8 cellular contexts compared by ENCODE assay signal in the genomic region with DNA sequence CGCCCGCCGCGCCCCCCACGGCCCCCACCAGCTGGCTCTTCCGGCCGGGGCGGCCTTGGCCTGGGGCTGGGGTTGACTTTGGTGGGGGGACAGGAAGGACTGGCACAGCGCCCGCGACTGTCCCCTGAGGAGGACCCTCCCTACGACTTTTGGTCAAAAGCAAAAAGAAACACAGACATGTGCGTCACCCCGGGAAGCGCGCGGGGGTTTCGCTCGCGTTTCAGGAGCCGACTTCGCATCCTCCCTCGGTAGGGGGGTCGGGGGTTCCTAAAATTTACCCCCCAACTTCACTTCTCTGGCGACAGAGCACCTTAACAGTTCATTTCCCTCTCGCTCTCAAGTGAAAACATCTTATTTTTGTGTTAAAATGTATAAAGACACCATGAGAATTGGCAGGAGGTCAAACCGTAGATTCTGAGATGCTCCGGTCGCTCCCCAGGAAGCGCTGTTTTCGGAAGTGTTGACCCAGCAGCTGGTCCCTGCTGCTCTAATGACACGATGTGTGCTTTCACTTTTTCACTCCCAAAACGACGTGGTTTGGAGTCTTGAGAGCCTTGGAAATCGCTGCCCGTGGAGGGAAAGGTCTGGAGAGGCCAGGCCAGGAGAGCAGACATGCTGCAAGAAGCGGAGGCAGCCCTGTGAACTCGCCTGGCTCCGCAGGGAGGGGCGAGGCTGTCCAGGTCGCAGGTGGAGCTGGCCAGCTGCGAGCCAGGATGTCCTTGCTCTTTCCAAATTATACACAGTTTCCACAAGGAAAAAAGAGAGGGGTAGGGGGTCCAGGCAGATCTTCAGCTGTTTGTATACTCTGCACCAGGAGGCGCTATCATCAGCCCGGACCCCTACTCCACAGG.
A peak's percentile ranks its signal among the peaks of the same experiment; 100 is the strongest.
DNase-seq lines count a peak whose midpoint lies in the region; ATAC-seq, FAIRE-seq and TF ChIP-seq lines count a peak whose summit lies in the region.

No MANE protein-coding gene starts in this region.

- H3K36me3 Mint-ChIP-seq in activated CD4-positive, alpha-beta T cell treated with anti-CD3 and anti-CD28 coated beads, Interleukin-2, amount 10 ng/mL, durations not matched to agents 7 days and 5 days (ENCODE audit: low read depth) = no peaks in the 10 kb centered on the region
- H3K36me3 Mint-ChIP-seq in memory B cell = no peaks in the 10 kb centered on the region

- no peak overlapping the region for H4K8ac ChIP-seq in H1 (ENCODE audit: extremely low read depth, insufficient read depth, low read length)

- no peak overlapping the region for H2BK12ac ChIP-seq in H1 (ENCODE audit: low read depth, low read length)

- peak; percentile 55 to 68 (median 64) for TF ChIP-seq CTCF in H1 (IDR thresholded peaks at IDR 0.05; ENCODE audit: control extremely low read depth in 1 of 3, insufficient read depth in 1 of 3, low read depth in 1 of 3, low read length in 3 of 3)

- no peak overlapping the region for H3K23ac ChIP-seq in H1 (ENCODE audit: insufficient read length)

- no peak overlapping the region for H2BK120ac ChIP-seq in H1 (replicated peaks; ENCODE audit: low read depth, low read length)

- no peak overlapping the region for H3K4ac ChIP-seq in H1 (replicated peaks; ENCODE audit: insufficient read length, low read depth, low read length)

- peak overlapping the region; percentile 100 for H2AFZ ChIP-seq in H1 (ENCODE audit: low read length)

- no peak for TF ChIP-seq EP300 in H1 (IDR thresholded peaks at IDR 0.05; ENCODE audit: borderline replicate concordance in 1 of 2, low read depth in 2 of 2, low read length in 2 of 2)

- 0 out of 2 replicates have a peak overlapping the region, but pooled peaks have one; percentile 18 for H2BK20ac ChIP-seq in H1 (ENCODE audit: low read length)

- H3K27me3 Mint-ChIP-seq in activated CD4-positive, alpha-beta T cell treated with anti-CD3 and anti-CD28 coated beads, Interleukin-2, amount 10 ng/mL, durations not matched to agents 7 days and 5 days = no peaks in the 10 kb centered on the region
- no peaks in the 10 kb centered on the region for H3K27me3 Mint-ChIP-seq in memory B cell
- H3K27me3 Mint-ChIP-seq in stimulated activated naive CD8-positive, alpha-beta T cell treated with anti-CD3 and anti-CD28 coated beads, Interleukin-15, amount 100 ng/mL, for 72 hours = peaks cover 18% of the 10 kb centered on the region

- H4K91ac ChIP-seq in H1 (replicated peaks; ENCODE audit: insufficient read length, low read length) = no peak overlapping the region

- H3K9me3 ChIP-seq in ES-I3 (ENCODE audit: control insufficient read depth, insufficient read depth, low read length) = no peaks in the 10 kb centered on the region
- H3K9me3 ChIP-seq in HUES6 (ENCODE audit: control insufficient read depth, insufficient read depth, low read depth, low read length) = no peaks in the 10 kb centered on the region
- H3K9me3 ChIP-seq in H1 (ENCODE audit: insufficient read depth in 2 of 2, low read depth in 1 of 2, low read length in 1 of 2) = no peaks in the 10 kb centered on the region

- TF ChIP-seq RAD21 in H1 (IDR thresholded peaks at IDR 0.05 in 1 of 2, conservative IDR thresholded peaks at IDR 0.05 in 1 of 2; ENCODE audit: low read depth in 2 of 2, low read length in 2 of 2) = peak; percentile 61 to 73

- CTCF ChIA-PET in activated CD4-positive, alpha-beta T cell treated with anti-CD3 and anti-CD28 coated beads, Interleukin-2, amount 10 ng/mL, durations not matched to agents 7 days and 5 days (lab: Charles Lee) = interaction anchor here (1.7 to 3.7 kb wide), 2 partner anchors 8 to 345 kb away, joined by 4 to 15 read pairs; no protein-coding TSS in a partner anchor
- CTCF ChIA-PET in H1 (lab: Charles Lee; ENCODE audit: partially characterized antibody) = interaction anchor here (0.6 to 1.5 kb wide), 15 partner anchors 10 to 1370 kb away, joined by 3 to 6 read pairs (median 4); no protein-coding TSS in a partner anchor

- no peak overlapping the region for H3K14ac ChIP-seq in H1 (ENCODE audit: insufficient read length)

- H2AK5ac ChIP-seq in H1 (ENCODE audit: low read depth, low read length) = no peak overlapping the region

- peak overlapping the region; percentile 91 for H3K27ac Mint-ChIP-seq in activated CD4-positive, alpha-beta T cell treated with anti-CD3 and anti-CD28 coated beads, Interleukin-2, amount 10 ng/mL, durations not matched to agents 7 days and 5 days
- H3K27ac Mint-ChIP-seq in memory B cell = peak overlapping the region; percentile 88
- peak overlapping the region; percentile 86 for H3K27ac Mint-ChIP-seq in stimulated activated naive CD8-positive, alpha-beta T cell treated with anti-CD3 and anti-CD28 coated beads, Interleukin-15, amount 100 ng/mL, for 72 hours

- H3K9ac ChIP-seq in ES-I3 (ENCODE audit: low read depth, low read length) (peak overlapping the region; percentile 60; the same call in 1 of the 2 replicates), HUES6 (ENCODE audit: low read length) (peak overlapping the region; percentile 71), H1 (replicated peaks in 1 of 4; ENCODE audit: extremely low read depth in 1 of 4, low read depth in 3 of 4, low read length in 3 of 4) (no peak overlapping the region; a peak in 1 of 7 replicates)

- H3K27me3 ChIP-seq in HUES6 (ENCODE audit: control insufficient read depth, insufficient read depth, low read length) (peaks cover 35% of the 10 kb centered on the region), H1 (replicated peaks in 1 of 4; ENCODE audit: control insufficient read depth in 3 of 4, extremely low read depth in 1 of 4, insufficient read depth in 3 of 4, low read length in 3 of 4) (peaks cover 0 to 30% (median 13%) of the 10 kb centered on the region in 4 experiments; a peak in 6 of 7 replicates)

- whole genome bisulfite sequencing in H1 (ENCODE audit: extremely low coverage in 1 of 2, insufficient coverage in 1 of 2, insufficient read length in 1 of 2, insufficient replicate concordance in 2 of 2, low coverage in 1 of 2, low lambda C conversion rate in 2 of 2, missing lambda C conversion rate in 1 of 2), 2 experiments = 5% methylated on average over 34 of the region's 44 CpGs; no CpG with 5 or more reads in 1 of the 2 experiments

- no peak for TF ChIP-seq POLR2A in H1 (IDR thresholded peaks at IDR 0.05; ENCODE audit: control extremely low read depth in 1 of 2, low read depth in 2 of 2, low read length in 2 of 2)

- no peaks in the 10 kb centered on the region for H4K20me1 ChIP-seq in H1 (replicated peaks in 1 of 2; ENCODE audit: control insufficient read depth in 1 of 2, insufficient read depth in 2 of 2, low read length in 2 of 2)

- FAIRE-seq in H1 (lab: Jason Lieb, UNC) = no peak

- no peak overlapping the region for H3K56ac ChIP-seq in H1 (replicated peaks; ENCODE audit: insufficient read length, low read depth, low read length)

- H3K79me2 ChIP-seq in H1 (ENCODE audit: control insufficient read depth in 1 of 2, insufficient read depth in 2 of 2, low read length in 2 of 2) = no peaks in the 10 kb centered on the region

- ATAC-seq in memory B cell (ENCODE audit: low read depth) = peak; percentile 23
- ATAC-seq in stimulated activated naive CD8-positive, alpha-beta T cell treated with anti-CD3 and anti-CD28 coated beads, Interleukin-15, amount 100 ng/mL, for 72 hours = peak; percentile 62
- no peak for ATAC-seq in HG02973 (IDR thresholded peaks at IDR 0.05; ENCODE audit: unreplicated experiment)

- H3K9me3 Mint-ChIP-seq in activated CD4-positive, alpha-beta T cell treated with anti-CD3 and anti-CD28 coated beads, Interleukin-2, amount 10 ng/mL, durations not matched to agents 7 days and 5 days = no peaks in the 10 kb centered on the region
- H3K9me3 Mint-ChIP-seq in memory B cell = no peaks in the 10 kb centered on the region
- H3K9me3 Mint-ChIP-seq in stimulated activated naive CD8-positive, alpha-beta T cell treated with anti-CD3 and anti-CD28 coated beads, Interleukin-15, amount 100 ng/mL, for 72 hours = peaks cover 0 to under 1% of the 10 kb centered on the region in 2 donors

- H3K4me2 ChIP-seq in H1 (ENCODE audit: insufficient read depth in 1 of 2, low read depth in 2 of 2, low read length in 2 of 2) = peak overlapping the region; percentile 78 to 98

- H3K4me3 Mint-ChIP-seq in activated CD4-positive, alpha-beta T cell treated with anti-CD3 and anti-CD28 coated beads, Interleukin-2, amount 10 ng/mL, durations not matched to agents 7 days and 5 days = peak overlapping the region; percentile 80
- H3K4me3 Mint-ChIP-seq in memory B cell = peak overlapping the region; percentile 94
- H3K4me3 Mint-ChIP-seq in stimulated activated naive CD8-positive, alpha-beta T cell treated with anti-CD3 and anti-CD28 coated beads, Interleukin-15, amount 100 ng/mL, for 72 hours = peak overlapping the region; percentile 86 to 92

- H3K23me2 ChIP-seq in H1 (ENCODE audit: low read depth, low read length) = peaks cover 9% of the 10 kb centered on the region; the same call in 1 of the 2 replicates

- H3K4me1 ChIP-seq in ES-I3 (ENCODE audit: insufficient read depth, low read length) (no peaks in the 10 kb centered on the region), HUES6 (ENCODE audit: control insufficient read depth, insufficient read depth, low read length) (peaks cover 20% of the 10 kb centered on the region; the same call in 1 of the 2 replicates), H1 (replicated peaks in 1 of 4; ENCODE audit: control insufficient read depth in 3 of 4, insufficient read depth in 4 of 4, low read length in 3 of 4) (peaks cover 0 to 8% (median 3%) of the 10 kb centered on the region in 4 experiments; a peak in 3 of 7 replicates)

- H3K27ac ChIP-seq in HUES6 (ENCODE audit: low read depth, low read length) (no peak overlapping the region), H1 (ENCODE audit: low read depth, low read length) (no peak overlapping the region)

- no peaks in the 10 kb centered on the region for H3K36me3 ChIP-seq in ES-I3 (ENCODE audit: insufficient read depth, low read length)
- no peaks in the 10 kb centered on the region for H3K36me3 ChIP-seq in HUES6 (ENCODE audit: control insufficient read depth, insufficient read depth, low read length)
- H3K36me3 ChIP-seq in H1 (ENCODE audit: control insufficient read depth in 2 of 4, insufficient read depth in 4 of 4, low read length in 3 of 4) = no peaks in the 10 kb centered on the region

- H3K4me3 ChIP-seq in HUES6 (ENCODE audit: low read depth, low read length) = peak overlapping the region; percentile 63
- H3K4me3 ChIP-seq in H1 (ENCODE audit: extremely low read depth in 1 of 4, insufficient read depth in 2 of 4, low read depth in 3 of 4, low read length in 4 of 4) = peak overlapping the region; percentile 39 to 79 (median 61)

- no peak overlapping the region for H2BK15ac ChIP-seq in H1 (ENCODE audit: low read length)

- DNase-seq in activated CD4-positive, alpha-beta T cell treated with anti-CD3 and anti-CD28 coated beads, Interleukin-2, amount 10 ng/mL, durations not matched to agents 7 days and 5 days = peak; percentile 32
- peak in 1 of 2 experiments; percentile 60 for DNase-seq in H1 (ENCODE audit: low read depth in 1 of 2, low spot score in 2 of 2)
- DNase-seq in memory B cell (ENCODE audit: low spot score in 2 of 2) = peak; percentile 53 to 68
- DNase-seq in stimulated activated naive CD8-positive, alpha-beta T cell treated with anti-CD3 and anti-CD28 coated beads, Interleukin-15, amount 100 ng/mL, for 72 hours = peak; percentile 17 to 25
- DNase-seq in dedifferentiated amniotic fluid mesenchymal stem cell (ENCODE audit: extremely low spot score) = no peak

- no peak overlapping the region for H2BK5ac ChIP-seq in H1 (ENCODE audit: low read depth, low read length)

- POLR2A ChIA-PET in activated CD4-positive, alpha-beta T cell treated with anti-CD3 and anti-CD28 coated beads, Interleukin-2, amount 10 ng/mL, durations not matched to agents 7 days and 5 days (lab: Charles Lee) = interaction anchor here (0.5 kb wide), 1 partner anchor 208 kb away, joined by 3 read pairs; no protein-coding TSS in a partner anchor
- POLR2A ChIA-PET in H1 (lab: Charles Lee; ENCODE audit: partially characterized antibody) = interaction anchor here (0.6 kb wide), 1 partner anchor 925 kb away, joined by 3 read pairs; no protein-coding TSS in a partner anchor

- no peaks in the 10 kb centered on the region for H3K79me1 ChIP-seq in H1 (ENCODE audit: low read depth, low read length)

- H3K4me1 Mint-ChIP-seq in activated CD4-positive, alpha-beta T cell treated with anti-CD3 and anti-CD28 coated beads, Interleukin-2, amount 10 ng/mL, durations not matched to agents 7 days and 5 days = peaks cover 56% of the 10 kb centered on the region
- H3K4me1 Mint-ChIP-seq in memory B cell = peaks cover 37% of the 10 kb centered on the region
- H3K4me1 Mint-ChIP-seq in stimulated activated naive CD8-positive, alpha-beta T cell treated with anti-CD3 and anti-CD28 coated beads, Interleukin-15, amount 100 ng/mL, for 72 hours = peaks cover 31% of the 10 kb centered on the region

- H4K5ac ChIP-seq in H1 (ENCODE audit: insufficient read length, low read depth, low read length) = no peak overlapping the region

- peak overlapping the region; percentile 60; the same call in 1 of the 2 replicates for H3K18ac ChIP-seq in H1 (ENCODE audit: extremely low read depth, low read length)

Comparison
In these comparisons a context has a peak if more than half of its experiments do, and no peak if none do; other contexts are left out.
1. H3K9ac ChIP-seq: peak in ES-I3 (single experiment) and HUES6 (single experiment); none in H1 (0 of 4).
2. Peak in every context shown above with its lines, with median percentiles within 50 percentile points of each other: H3K27ac Mint-ChIP-seq and H3K4me3 Mint-ChIP-seq.